In the genomic region with DNA sequence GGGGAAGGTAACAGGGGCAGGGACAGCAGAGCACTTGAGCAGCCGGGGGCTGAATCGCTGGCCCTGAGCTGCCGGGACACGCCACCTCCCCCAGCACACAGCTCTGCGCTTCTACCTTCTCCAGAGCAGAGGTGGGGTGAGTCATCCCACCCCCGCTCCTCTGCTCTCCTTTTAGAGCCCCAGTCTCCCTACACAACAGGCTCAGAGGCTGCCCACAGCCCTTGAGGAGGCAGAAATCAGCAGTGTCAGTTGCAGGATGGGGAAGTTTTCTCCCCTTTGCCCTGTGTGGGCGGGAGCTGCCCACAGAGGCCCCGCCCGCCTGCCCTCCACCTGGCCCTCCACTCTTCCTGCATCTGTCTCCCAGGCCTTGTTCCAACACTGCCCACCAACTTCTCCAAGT, we compare ENCODE assay signal across 8 cellular contexts.
DNase-seq lines count a peak whose midpoint lies in the region; ATAC-seq and TF ChIP-seq lines count a peak whose summit lies in the region.

No MANE protein-coding gene starts in this region.

- H3K79me2 ChIP-seq in PC-3 (ENCODE audit: low read length) = no peaks in the 10 kb centered on the region

- H3K9me3 ChIP-seq in PC-3 (ENCODE audit: low read length) = no peaks in the 10 kb centered on the region
- H3K9me3 ChIP-seq in left lung = no peaks in the 10 kb centered on the region

- H3K27me3 ChIP-seq in PC-3 (ENCODE audit: low read length) (no peaks in the 10 kb centered on the region), left lung (no peaks in the 10 kb centered on the region)

- H3K4me1 Mint-ChIP-seq in osteocyte (ENCODE audit: unreplicated experiment) = peaks cover 15% of the 10 kb centered on the region

- H3K4me2 ChIP-seq in PC-3 (ENCODE audit: low read length) = peak overlapping the region; percentile 49

- no peak overlapping the region for H3K27ac Mint-ChIP-seq in osteocyte (ENCODE audit: unreplicated experiment)

- H3F3A ChIP-seq in PC-3 (ENCODE audit: low read length, unreplicated experiment) = no peaks in the 10 kb centered on the region

- no peak overlapping the region for H2AFZ ChIP-seq in PC-3 (ENCODE audit: low read length)

- POLR2A ChIA-PET in PC-3 (lab: Charles Lee; ENCODE audit: unreplicated experiment) = no interaction called here

- H3K4me3 Mint-ChIP-seq in osteocyte (ENCODE audit: unreplicated experiment) = no peak overlapping the region

- no TSS peak for BruUV-seq in PC-3 (replicated peaks; lab: Mats Ljungman, UMichigan)

- intact Hi-C loops in PC-3 (cut with micrococcal nuclease) (no loop called here), left lung (cut with DNase I) (loop anchor here in 1 of 2 donors (10.0 kb wide), 1 partner anchor 92 kb away; the partner anchor contains the start of gene ITPKB)

- H3K4me1 ChIP-seq in PC-3 (ENCODE audit: insufficient read depth, low read length) = peaks cover 37% of the 10 kb centered on the region
- H3K4me1 ChIP-seq in left lung = peaks cover 5 to 30% of the 10 kb centered on the region in 2 donors

- H3K36me3 ChIP-seq in PC-3 (ENCODE audit: low read depth, low read length) (0 out of 2 replicates have a peak, but pooled peaks cover 3% of the 10 kb centered on the region), left lung (peaks cover 4 to 85% of the 10 kb centered on the region in 2 donors)

- CTCF ChIA-PET in PC-3 (lab: Charles Lee) = no interaction called here

- H3K9me2 ChIP-seq in PC-3 (replicated peaks; ENCODE audit: low read length) = no peaks in the 10 kb centered on the region

- H3K9ac ChIP-seq in PC-3 (ENCODE audit: low read length) = no peak overlapping the region; the same call in 1 of the 2 replicates

- H3K4me3 ChIP-seq in PC-3 (ENCODE audit: low read length) (no peak overlapping the region), left lung (no peak overlapping the region)

- H3K27ac ChIP-seq in PC-3 (ENCODE audit: low read length) = peak overlapping the region; percentile 24
- peak overlapping the region in 1 of 2 donors; percentile 65 for H3K27ac ChIP-seq in left lung

- ATAC-seq in GM18520 (IDR thresholded peaks at IDR 0.05; ENCODE audit: unreplicated experiment) (peak; percentile 62), HG02884 (IDR thresholded peaks at IDR 0.05; ENCODE audit: unreplicated experiment) (peak; percentile 64), PC-3 (peak; percentile 75), left lung (peak; percentile 70)

- DNase-seq in PC-3 (peak; percentile 88), left lung (peak; percentile 69 to 86), SHP77 (lab: John Stamatoyannopoulos, UW) (no peak), osteocyte (ENCODE audit: extremely low spot score, unreplicated experiment) (no peak)
- DNase-seq in activated naive CD4-positive, alpha-beta T cell treated with Interleukin-2 at 50 U/mL for 16 hours = peak; percentile 79
- peak; percentile 43 to 75 for DNase-seq in stimulated activated CD8-positive, alpha-beta memory T cell treated with anti-CD3 and anti-CD28 coated beads, Interleukin-7, amount 100 ng/mL, for 48 hours (ENCODE audit: extremely low read depth in 1 of 2, low read depth in 1 of 2)

- H3K9me3 Mint-ChIP-seq in osteocyte (ENCODE audit: unreplicated experiment) = no peaks in the 10 kb centered on the region

- H3K27me3 Mint-ChIP-seq in osteocyte (ENCODE audit: unreplicated experiment) = no peaks in the 10 kb centered on the region

- H4K20me1 ChIP-seq in PC-3 (ENCODE audit: low read length) = no peaks in the 10 kb centered on the region

- TF ChIP-seq CTCF in PC-3 (conservative IDR thresholded peaks at IDR 0.05; ENCODE audit: low read depth, low read length) = no peak
- TF ChIP-seq CTCF in left lung (IDR thresholded peaks at IDR 0.05) = no peak
- TF ChIP-seq CTCF in osteocyte (IDR thresholded peaks at IDR 0.05) = no peak

- peaks cover 27% of the 10 kb centered on the region for H3K36me3 Mint-ChIP-seq in osteocyte (ENCODE audit: unreplicated experiment)

Comparison
In these comparisons a context has a peak if more than half of its experiments do, and no peak if none do; other contexts are left out.
1. DNase-seq: peak in PC-3 (single experiment), activated naive CD4-positive, alpha-beta T cell treated with Interleukin-2 at 50 U/mL for 16 hours (single experiment), left lung (2 of 2) and stimulated activated CD8-positive, alpha-beta memory T cell treated with anti-CD3 and anti-CD28 coated beads, Interleukin-7, amount 100 ng/mL, for 48 hours (2 of 2); none in SHP77 (0 of 2) and osteocyte (single experiment).
2. Peak in every context shown above with its lines, with median percentiles within 50 percentile points of each other: ATAC-seq.